ENCODE assay signal across 15 cellular contexts in genomic region chr4:119035941-119036737, GRCh38.
DNase-seq lines count a peak whose midpoint lies in the region; ATAC-seq and TF ChIP-seq lines count a peak whose summit lies in the region.
"Had no signal": no experiment of that assay in that cellular context is flagged by ENCODE, and none has a peak within 500 bp of the region (broad histone marks: within the 10 kb centered on the region; RNA-seq: fewer than 3 reads in every experiment).

No MANE protein-coding gene starts in this region.

- CTCF ChIA-PET in activated CD4-positive, alpha-beta memory T cell treated with anti-CD3 and anti-CD28 coated beads for 36 hours (lab: Charles Lee), result no interaction called here

- H3K4me1 ChIP-seq in ascending aorta (peaks cover 0 to 86% of the 10 kb centered on the region in 2 donors), skeletal muscle tissue (ENCODE audit: control insufficient read depth in 3 of 3, insufficient read depth in 3 of 3, low read length in 3 of 3) (peaks cover 33 to 47% (median 42%) of the 10 kb centered on the region in 3 donors)

- H3K4me3 Mint-ChIP-seq in activated CD4-positive, alpha-beta memory T cell treated with anti-CD3 and anti-CD28 coated beads for 36 hours, result no peak overlapping the region

- POLR2A ChIA-PET in activated CD4-positive, alpha-beta memory T cell treated with anti-CD3 and anti-CD28 coated beads for 36 hours (lab: Charles Lee), result no interaction called here

- TF ChIP-seq POLR2A in GM18505 (IDR thresholded peaks at IDR 0.05; ENCODE audit: borderline replicate concordance, extremely low read depth, insufficient read depth, insufficient read length), result no peak

- H3K36me3 Mint-ChIP-seq in activated CD4-positive, alpha-beta memory T cell treated with anti-CD3 and anti-CD28 coated beads for 36 hours, result no peaks in the 10 kb centered on the region

- no peak overlapping the region for H3K27ac Mint-ChIP-seq in activated CD4-positive, alpha-beta memory T cell treated with anti-CD3 and anti-CD28 coated beads for 36 hours
- H3K27ac Mint-ChIP-seq: progenitor cell of endocrine pancreas had no signal

- H3K27me3 Mint-ChIP-seq in activated CD4-positive, alpha-beta memory T cell treated with anti-CD3 and anti-CD28 coated beads for 36 hours, result peaks cover 4% of the 10 kb centered on the region
- H3K27me3 Mint-ChIP-seq: progenitor cell of endocrine pancreas had no signal

- H3K27me3 ChIP-seq in ascending aorta (no peaks in the 10 kb centered on the region), skeletal muscle tissue (ENCODE audit: control insufficient read depth in 3 of 3, insufficient read depth in 3 of 3, low read length in 3 of 3) (no peaks in the 10 kb centered on the region)

- no peak for ATAC-seq in GM18505 (IDR thresholded peaks at IDR 0.05; ENCODE audit: unreplicated experiment)

- DNase-seq in EL (peak; percentile 60), ascending aorta (ENCODE audit: low spot score in 2 of 2) (no peak), iris pigment epithelial cell (ENCODE audit: low read depth) (peak; percentile 47)
- no peak for DNase-seq in activated CD4-positive, alpha-beta memory T cell treated with anti-CD3 and anti-CD28 coated beads for 36 hours
- no peak for DNase-seq in stimulated activated naive CD4-positive, alpha-beta T cell treated with Interleukin-2 at 50 U/mL for 16 hours (lab: John Stamatoyannopoulos, UW)
- DNase-seq in central memory CD4-positive, alpha-beta T cell, result no peak
- DNase-seq: activated CD8-positive, alpha-beta memory T cell treated with anti-CD3 and anti-CD28 coated beads, Interleukin-2, amount 50 U/mL, for 48 hours; activated naive CD4-positive, alpha-beta T cell; effector memory CD4-positive, alpha-beta T cell; NCI-H2029 treated with DMSO at 0.1 percent for 48 hours; NCI-H510A; SIG-M5 had no signal

- no peak overlapping the region for H3K4me3 ChIP-seq in ascending aorta
- H3K4me3 ChIP-seq in skeletal muscle tissue (ENCODE audit: low read length in 3 of 3), result no peak overlapping the region

- intact Hi-C loops in ascending aorta (cut with DNase I), result no loop called here
- intact Hi-C loops in activated CD4-positive, alpha-beta memory T cell treated with anti-CD3 and anti-CD28 coated beads for 36 hours (cut with micrococcal nuclease), result no loop called here

- no peaks in the 10 kb centered on the region for H3K9me3 ChIP-seq in ascending aorta
- no peaks in the 10 kb centered on the region for H3K9me3 ChIP-seq in skeletal muscle tissue (ENCODE audit: control insufficient read depth in 3 of 3, low read length in 3 of 3)

- TF ChIP-seq CTCF in ascending aorta (IDR thresholded peaks at IDR 0.05), result no peak

- H3K27ac ChIP-seq in ascending aorta (peak overlapping the region; percentile 95 to 96), skeletal muscle tissue (ENCODE audit: low read depth, low read length) (peak overlapping the region; percentile 97)

- peaks cover 11% of the 10 kb centered on the region for H3K4me1 Mint-ChIP-seq in activated CD4-positive, alpha-beta memory T cell treated with anti-CD3 and anti-CD28 coated beads for 36 hours (ENCODE audit: low read depth)

- no peaks in the 10 kb centered on the region for H3K9me3 Mint-ChIP-seq in activated CD4-positive, alpha-beta memory T cell treated with anti-CD3 and anti-CD28 coated beads for 36 hours

- H3K9ac ChIP-seq in skeletal muscle tissue (ENCODE audit: low read depth in 1 of 3, low read length in 3 of 3), result peak overlapping the region in 1 of 3 donors; percentile 19

- H3K36me3 ChIP-seq in ascending aorta, result peaks cover 16 to 22% of the 10 kb centered on the region in 2 donors
- peaks cover 8 to 13% (median 9%) of the 10 kb centered on the region in 3 donors for H3K36me3 ChIP-seq in skeletal muscle tissue (ENCODE audit: control insufficient read depth in 3 of 3, insufficient read depth in 3 of 3, low read length in 3 of 3)

Comparison
In these comparisons a context has a peak if more than half of its experiments do, and no peak if none do; other contexts are left out.
1. DNase-seq: peak in EL (single experiment) and iris pigment epithelial cell (single experiment); none in ascending aorta (0 of 2), activated CD4-positive, alpha-beta memory T cell treated with anti-CD3 and anti-CD28 coated beads for 36 hours (single experiment), stimulated activated naive CD4-positive, alpha-beta T cell treated with Interleukin-2 at 50 U/mL for 16 hours (single experiment) and central memory CD4-positive, alpha-beta T cell (single experiment).